ENCODE assay signal across 1 cellular context in the genomic region with DNA sequence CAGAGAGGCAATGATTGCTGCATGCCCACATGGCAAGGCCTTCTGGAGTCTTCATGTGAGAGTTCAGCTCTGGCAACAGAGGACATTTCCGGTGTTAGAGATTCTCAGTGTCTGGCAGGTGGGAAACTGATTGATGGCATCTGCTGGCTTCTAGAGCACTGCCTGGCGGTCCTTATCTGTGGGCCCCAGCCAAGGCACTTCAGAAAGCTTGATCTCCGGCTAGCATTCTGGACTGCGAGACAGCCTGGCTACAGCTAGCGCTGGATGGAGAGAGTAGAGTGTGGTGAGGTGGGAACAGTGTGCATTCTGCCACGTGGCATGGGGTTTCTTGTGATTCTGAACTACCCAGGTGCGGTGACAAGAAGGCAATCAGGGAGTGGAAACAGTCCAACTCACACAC.
A peak's percentile ranks its signal among the peaks of the same experiment; 100 is the strongest.
TF ChIP-seq lines count a peak whose summit lies in the region.

No MANE protein-coding gene starts in this region.

TF ChIP-seq in K562, 482 proteins besides CTCF, POLR2A, EP300 and RAD21 (continued from another document and continues in another):
- TF ChIP-seq, protein P1, sequence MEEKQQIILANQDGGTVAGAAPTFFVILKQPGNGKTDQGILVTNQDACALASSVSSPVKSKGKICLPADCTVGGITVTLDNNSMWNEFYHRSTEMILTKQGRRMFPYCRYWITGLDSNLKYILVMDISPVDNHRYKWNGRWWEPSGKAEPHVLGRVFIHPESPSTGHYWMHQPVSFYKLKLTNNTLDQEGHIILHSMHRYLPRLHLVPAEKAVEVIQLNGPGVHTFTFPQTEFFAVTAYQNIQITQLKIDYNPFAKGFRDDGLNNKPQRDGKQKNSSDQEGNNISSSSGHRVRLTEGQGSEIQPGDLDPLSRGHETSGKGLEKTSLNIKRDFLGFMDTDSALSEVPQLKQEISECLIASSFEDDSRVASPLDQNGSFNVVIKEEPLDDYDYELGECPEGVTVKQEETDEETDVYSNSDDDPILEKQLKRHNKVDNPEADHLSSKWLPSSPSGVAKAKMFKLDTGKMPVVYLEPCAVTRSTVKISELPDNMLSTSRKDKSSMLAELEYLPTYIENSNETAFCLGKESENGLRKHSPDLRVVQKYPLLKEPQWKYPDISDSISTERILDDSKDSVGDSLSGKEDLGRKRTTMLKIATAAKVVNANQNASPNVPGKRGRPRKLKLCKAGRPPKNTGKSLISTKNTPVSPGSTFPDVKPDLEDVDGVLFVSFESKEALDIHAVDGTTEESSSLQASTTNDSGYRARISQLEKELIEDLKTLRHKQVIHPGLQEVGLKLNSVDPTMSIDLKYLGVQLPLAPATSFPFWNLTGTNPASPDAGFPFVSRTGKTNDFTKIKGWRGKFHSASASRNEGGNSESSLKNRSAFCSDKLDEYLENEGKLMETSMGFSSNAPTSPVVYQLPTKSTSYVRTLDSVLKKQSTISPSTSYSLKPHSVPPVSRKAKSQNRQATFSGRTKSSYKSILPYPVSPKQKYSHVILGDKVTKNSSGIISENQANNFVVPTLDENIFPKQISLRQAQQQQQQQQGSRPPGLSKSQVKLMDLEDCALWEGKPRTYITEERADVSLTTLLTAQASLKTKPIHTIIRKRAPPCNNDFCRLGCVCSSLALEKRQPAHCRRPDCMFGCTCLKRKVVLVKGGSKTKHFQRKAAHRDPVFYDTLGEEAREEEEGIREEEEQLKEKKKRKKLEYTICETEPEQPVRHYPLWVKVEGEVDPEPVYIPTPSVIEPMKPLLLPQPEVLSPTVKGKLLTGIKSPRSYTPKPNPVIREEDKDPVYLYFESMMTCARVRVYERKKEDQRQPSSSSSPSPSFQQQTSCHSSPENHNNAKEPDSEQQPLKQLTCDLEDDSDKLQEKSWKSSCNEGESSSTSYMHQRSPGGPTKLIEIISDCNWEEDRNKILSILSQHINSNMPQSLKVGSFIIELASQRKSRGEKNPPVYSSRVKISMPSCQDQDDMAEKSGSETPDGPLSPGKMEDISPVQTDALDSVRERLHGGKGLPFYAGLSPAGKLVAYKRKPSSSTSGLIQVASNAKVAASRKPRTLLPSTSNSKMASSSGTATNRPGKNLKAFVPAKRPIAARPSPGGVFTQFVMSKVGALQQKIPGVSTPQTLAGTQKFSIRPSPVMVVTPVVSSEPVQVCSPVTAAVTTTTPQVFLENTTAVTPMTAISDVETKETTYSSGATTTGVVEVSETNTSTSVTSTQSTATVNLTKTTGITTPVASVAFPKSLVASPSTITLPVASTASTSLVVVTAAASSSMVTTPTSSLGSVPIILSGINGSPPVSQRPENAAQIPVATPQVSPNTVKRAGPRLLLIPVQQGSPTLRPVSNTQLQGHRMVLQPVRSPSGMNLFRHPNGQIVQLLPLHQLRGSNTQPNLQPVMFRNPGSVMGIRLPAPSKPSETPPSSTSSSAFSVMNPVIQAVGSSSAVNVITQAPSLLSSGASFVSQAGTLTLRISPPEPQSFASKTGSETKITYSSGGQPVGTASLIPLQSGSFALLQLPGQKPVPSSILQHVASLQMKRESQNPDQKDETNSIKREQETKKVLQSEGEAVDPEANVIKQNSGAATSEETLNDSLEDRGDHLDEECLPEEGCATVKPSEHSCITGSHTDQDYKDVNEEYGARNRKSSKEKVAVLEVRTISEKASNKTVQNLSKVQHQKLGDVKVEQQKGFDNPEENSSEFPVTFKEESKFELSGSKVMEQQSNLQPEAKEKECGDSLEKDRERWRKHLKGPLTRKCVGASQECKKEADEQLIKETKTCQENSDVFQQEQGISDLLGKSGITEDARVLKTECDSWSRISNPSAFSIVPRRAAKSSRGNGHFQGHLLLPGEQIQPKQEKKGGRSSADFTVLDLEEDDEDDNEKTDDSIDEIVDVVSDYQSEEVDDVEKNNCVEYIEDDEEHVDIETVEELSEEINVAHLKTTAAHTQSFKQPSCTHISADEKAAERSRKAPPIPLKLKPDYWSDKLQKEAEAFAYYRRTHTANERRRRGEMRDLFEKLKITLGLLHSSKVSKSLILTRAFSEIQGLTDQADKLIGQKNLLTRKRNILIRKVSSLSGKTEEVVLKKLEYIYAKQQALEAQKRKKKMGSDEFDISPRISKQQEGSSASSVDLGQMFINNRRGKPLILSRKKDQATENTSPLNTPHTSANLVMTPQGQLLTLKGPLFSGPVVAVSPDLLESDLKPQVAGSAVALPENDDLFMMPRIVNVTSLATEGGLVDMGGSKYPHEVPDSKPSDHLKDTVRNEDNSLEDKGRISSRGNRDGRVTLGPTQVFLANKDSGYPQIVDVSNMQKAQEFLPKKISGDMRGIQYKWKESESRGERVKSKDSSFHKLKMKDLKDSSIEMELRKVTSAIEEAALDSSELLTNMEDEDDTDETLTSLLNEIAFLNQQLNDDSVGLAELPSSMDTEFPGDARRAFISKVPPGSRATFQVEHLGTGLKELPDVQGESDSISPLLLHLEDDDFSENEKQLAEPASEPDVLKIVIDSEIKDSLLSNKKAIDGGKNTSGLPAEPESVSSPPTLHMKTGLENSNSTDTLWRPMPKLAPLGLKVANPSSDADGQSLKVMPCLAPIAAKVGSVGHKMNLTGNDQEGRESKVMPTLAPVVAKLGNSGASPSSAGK (IDR thresholded peaks at IDR 0.05) = peak; percentile 48
- TF ChIP-seq SMC3 (conservative IDR thresholded peaks at IDR 0.05; ENCODE audit: insufficient read depth, low read depth, low read length) = no peak
- TF ChIP-seq KDM2B (CRISPR knock-in tag; IDR thresholded peaks at IDR 0.05) = no peak
- TF ChIP-seq ZNF668 (CRISPR knock-in tag; IDR thresholded peaks at IDR 0.05) = no peak
- no peak for TF ChIP-seq ZNF780A (CRISPR knock-in tag; IDR thresholded peaks at IDR 0.05)
- TF ChIP-seq, protein P2, sequence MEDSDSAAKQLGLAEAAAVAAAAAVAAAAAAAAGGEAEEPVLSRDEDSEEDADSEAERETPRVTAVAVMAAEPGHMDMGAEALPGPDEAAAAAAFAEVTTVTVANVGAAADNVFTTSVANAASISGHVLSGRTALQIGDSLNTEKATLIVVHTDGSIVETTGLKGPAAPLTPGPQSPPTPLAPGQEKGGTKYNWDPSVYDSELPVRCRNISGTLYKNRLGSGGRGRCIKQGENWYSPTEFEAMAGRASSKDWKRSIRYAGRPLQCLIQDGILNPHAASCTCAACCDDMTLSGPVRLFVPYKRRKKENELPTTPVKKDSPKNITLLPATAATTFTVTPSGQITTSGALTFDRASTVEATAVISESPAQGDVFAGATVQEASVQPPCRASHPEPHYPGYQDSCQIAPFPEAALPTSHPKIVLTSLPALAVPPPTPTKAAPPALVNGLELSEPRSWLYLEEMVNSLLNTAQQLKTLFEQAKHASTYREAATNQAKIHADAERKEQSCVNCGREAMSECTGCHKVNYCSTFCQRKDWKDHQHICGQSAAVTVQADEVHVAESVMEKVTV (CRISPR knock-in tag; IDR thresholded peaks at IDR 0.05) = no peak
- no peak for TF ChIP-seq SIN3A (IDR thresholded peaks at IDR 0.05; ENCODE audit: borderline replicate concordance in 2 of 2, control insufficient read depth in 1 of 2, low read depth in 2 of 2, low read length in 2 of 2)
- TF ChIP-seq MIER1 (IDR thresholded peaks at IDR 0.05; ENCODE audit: low read depth) = no peak
- TF ChIP-seq POLR2AphosphoS5 (IDR thresholded peaks at IDR 0.05; ENCODE audit: control insufficient read depth, insufficient read depth, low read depth, low read length) = peak; percentile 74
- no peak for TF ChIP-seq HMG20B (CRISPR knock-in tag; IDR thresholded peaks at IDR 0.05)
- TF ChIP-seq, protein P3, sequence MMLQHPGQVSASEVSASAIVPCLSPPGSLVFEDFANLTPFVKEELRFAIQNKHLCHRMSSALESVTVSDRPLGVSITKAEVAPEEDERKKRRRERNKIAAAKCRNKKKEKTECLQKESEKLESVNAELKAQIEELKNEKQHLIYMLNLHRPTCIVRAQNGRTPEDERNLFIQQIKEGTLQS (IDR thresholded peaks at IDR 0.05) = no peak
- TF ChIP-seq, protein P3 (CRISPR knock-in tag; conservative IDR thresholded peaks at IDR 0.05) = no peak
- TF ChIP-seq ZNF444 (CRISPR knock-in tag; IDR thresholded peaks at IDR 0.05) = no peak
- TF ChIP-seq SRSF7 (optimal IDR thresholded peaks at IDR 0.05; ENCODE audit: low read depth, low read length) = no peak
- no peak for TF ChIP-seq KAT8 (IDR thresholded peaks at IDR 0.05; ENCODE audit: low read depth)
- TF ChIP-seq ZNF79 (CRISPR knock-in tag; IDR thresholded peaks at IDR 0.05; ENCODE audit: low read depth) = no peak
- TF ChIP-seq, protein P4, sequence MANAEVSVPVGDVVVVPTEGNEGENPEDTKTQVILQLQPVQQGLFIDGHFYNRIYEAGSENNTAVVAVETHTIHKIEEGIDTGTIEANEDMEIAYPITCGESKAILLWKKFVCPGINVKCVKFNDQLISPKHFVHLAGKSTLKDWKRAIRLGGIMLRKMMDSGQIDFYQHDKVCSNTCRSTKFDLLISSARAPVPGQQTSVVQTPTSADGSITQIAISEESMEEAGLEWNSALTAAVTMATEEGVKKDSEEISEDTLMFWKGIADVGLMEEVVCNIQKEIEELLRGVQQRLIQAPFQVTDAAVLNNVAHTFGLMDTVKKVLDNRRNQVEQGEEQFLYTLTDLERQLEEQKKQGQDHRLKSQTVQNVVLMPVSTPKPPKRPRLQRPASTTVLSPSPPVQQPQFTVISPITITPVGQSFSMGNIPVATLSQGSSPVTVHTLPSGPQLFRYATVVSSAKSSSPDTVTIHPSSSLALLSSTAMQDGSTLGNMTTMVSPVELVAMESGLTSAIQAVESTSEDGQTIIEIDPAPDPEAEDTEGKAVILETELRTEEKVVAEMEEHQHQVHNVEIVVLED (CRISPR knock-in tag; IDR thresholded peaks at IDR 0.05) = no peak
- TF ChIP-seq, protein P5, sequence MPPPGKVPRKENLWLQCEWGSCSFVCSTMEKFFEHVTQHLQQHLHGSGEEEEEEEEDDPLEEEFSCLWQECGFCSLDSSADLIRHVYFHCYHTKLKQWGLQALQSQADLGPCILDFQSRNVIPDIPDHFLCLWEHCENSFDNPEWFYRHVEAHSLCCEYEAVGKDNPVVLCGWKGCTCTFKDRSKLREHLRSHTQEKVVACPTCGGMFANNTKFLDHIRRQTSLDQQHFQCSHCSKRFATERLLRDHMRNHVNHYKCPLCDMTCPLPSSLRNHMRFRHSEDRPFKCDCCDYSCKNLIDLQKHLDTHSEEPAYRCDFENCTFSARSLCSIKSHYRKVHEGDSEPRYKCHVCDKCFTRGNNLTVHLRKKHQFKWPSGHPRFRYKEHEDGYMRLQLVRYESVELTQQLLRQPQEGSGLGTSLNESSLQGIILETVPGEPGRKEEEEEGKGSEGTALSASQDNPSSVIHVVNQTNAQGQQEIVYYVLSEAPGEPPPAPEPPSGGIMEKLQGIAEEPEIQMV (tag; conservative IDR thresholded peaks at IDR 0.05; ENCODE audit: low read depth) = no peak
- TF ChIP-seq KAT2B (IDR thresholded peaks at IDR 0.05; ENCODE audit: low read depth, low read length) = no peak
- no peak for TF ChIP-seq LARP7 (IDR thresholded peaks at IDR 0.05)
- TF ChIP-seq, protein P6, sequence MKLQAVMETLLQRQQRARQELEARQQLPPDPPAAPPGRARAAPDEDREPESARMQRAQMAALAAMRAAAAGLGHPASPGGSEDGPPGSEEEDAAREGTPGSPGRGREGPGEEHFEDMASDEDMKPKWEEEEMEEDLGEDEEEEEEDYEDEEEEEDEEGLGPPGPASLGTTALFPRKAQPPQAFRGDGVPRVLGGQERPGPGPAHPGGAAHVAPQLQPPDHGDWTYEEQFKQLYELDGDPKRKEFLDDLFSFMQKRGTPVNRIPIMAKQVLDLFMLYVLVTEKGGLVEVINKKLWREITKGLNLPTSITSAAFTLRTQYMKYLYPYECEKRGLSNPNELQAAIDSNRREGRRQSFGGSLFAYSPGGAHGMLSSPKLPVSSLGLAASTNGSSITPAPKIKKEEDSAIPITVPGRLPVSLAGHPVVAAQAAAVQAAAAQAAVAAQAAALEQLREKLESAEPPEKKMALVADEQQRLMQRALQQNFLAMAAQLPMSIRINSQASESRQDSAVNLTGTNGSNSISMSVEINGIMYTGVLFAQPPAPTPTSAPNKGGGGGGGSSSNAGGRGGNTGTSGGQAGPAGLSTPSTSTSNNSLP (IDR thresholded peaks at IDR 0.05; ENCODE audit: borderline replicate concordance, low read depth, low read length) = no peak
- TF ChIP-seq, protein P7, sequence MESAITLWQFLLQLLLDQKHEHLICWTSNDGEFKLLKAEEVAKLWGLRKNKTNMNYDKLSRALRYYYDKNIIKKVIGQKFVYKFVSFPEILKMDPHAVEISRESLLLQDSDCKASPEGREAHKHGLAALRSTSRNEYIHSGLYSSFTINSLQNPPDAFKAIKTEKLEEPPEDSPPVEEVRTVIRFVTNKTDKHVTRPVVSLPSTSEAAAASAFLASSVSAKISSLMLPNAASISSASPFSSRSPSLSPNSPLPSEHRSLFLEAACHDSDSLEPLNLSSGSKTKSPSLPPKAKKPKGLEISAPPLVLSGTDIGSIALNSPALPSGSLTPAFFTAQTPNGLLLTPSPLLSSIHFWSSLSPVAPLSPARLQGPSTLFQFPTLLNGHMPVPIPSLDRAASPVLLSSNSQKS (CRISPR knock-in tag; IDR thresholded peaks at IDR 0.05) = no peak
- no peak for TF ChIP-seq SETDB1 (IDR thresholded peaks at IDR 0.05; ENCODE audit: low read length)
- TF ChIP-seq, protein P8, sequence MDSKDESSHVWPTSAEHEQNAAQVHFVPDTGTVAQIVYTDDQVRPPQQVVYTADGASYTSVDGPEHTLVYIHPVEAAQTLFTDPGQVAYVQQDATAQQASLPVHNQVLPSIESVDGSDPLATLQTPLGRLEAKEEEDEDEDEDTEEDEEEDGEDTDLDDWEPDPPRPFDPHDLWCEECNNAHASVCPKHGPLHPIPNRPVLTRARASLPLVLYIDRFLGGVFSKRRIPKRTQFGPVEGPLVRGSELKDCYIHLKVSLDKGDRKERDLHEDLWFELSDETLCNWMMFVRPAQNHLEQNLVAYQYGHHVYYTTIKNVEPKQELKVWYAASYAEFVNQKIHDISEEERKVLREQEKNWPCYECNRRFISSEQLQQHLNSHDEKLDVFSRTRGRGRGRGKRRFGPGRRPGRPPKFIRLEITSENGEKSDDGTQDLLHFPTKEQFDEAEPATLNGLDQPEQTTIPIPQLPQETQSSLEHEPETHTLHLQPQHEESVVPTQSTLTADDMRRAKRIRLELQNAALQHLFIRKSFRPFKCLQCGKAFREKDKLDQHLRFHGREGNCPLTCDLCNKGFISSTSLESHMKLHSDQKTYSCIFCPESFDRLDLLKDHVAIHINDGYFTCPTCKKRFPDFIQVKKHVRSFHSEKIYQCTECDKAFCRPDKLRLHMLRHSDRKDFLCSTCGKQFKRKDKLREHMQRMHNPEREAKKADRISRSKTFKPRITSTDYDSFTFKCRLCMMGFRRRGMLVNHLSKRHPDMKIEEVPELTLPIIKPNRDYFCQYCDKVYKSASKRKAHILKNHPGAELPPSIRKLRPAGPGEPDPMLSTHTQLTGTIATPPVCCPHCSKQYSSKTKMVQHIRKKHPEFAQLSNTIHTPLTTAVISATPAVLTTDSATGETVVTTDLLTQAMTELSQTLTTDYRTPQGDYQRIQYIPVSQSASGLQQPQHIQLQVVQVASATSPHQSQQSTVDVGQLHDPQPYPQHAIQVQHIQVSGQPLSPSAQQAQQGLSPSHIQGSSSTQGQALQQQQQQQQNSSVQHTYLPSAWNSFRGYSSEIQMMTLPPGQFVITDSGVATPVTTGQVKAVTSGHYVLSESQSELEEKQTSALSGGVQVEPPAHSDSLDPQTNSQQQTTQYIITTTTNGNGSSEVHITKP (IDR thresholded peaks at IDR 0.05; ENCODE audit: partially characterized antibody) = no peak
- no peak for TF ChIP-seq NFATC3 (IDR thresholded peaks at IDR 0.05)
- TF ChIP-seq ZNF197 (CRISPR knock-in tag; IDR thresholded peaks at IDR 0.05; ENCODE audit: low read depth) = no peak
- TF ChIP-seq ZNF551 (CRISPR knock-in tag; IDR thresholded peaks at IDR 0.05) = no peak
